Comparison of ENCODE assay signal across 28 cellular contexts in the genomic region with DNA sequence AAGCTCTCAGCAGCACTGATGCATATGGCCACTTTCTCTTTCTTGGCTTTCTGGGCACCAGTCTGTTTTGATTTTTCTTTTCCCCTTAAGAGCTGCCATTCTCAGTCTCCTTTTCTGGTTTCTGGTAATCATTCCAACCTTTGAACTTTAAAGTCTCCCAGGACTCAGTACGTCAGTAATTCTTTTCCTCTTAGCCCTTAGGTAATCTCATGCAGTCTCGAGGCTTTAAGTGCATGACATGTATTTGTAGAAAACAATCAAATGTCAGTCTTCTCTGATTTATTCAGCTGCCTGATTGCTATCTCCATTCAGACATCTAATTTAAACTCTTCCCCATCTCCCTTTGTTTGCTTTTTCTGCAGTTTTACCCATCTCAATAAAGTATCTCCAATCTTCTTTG.
"Had no signal": no experiment of that assay in that cellular context is flagged by ENCODE, and none has a peak within 500 bp of the region (broad histone marks: within the 10 kb centered on the region; RNA-seq: fewer than 3 reads in every experiment).

No MANE protein-coding gene starts in this region.

- H3K36me3 ChIP-seq: left ventricle myocardium inferior, pancreas, prostate gland, right lobe of liver, suprapubic skin, thoracic aorta, upper lobe of left lung, vagina had no signal

- H3K4me3 Mint-ChIP-seq: naive thymus-derived CD4-positive, alpha-beta T cell; natural killer cell treated with Interleukin-12 subunit alpha and Interleukin-12 subunit beta and Interleukin-15 and Interleukin-18, amount 100 ng/mL, for 72 hours; neural crest cell; stimulated activated effector memory CD8-positive, alpha-beta T cell treated with anti-CD3 and anti-CD28 coated beads, Interleukin-12 subunit alpha, Interleukin-12 subunit beta, amount 100 ng/mL, for 72 hours; stimulated activated naive CD8-positive, alpha-beta T cell treated with anti-CD3 and anti-CD28 coated beads, Interleukin-15, Interleukin-2, amounts not matched to agents 100 ng/mL and 50 ng/mL, for 24 hours had no signal

- ATAC-seq: mucosa of descending colon; naive thymus-derived CD4-positive, alpha-beta T cell; natural killer cell treated with Interleukin-12 subunit alpha and Interleukin-12 subunit beta and Interleukin-15 and Interleukin-18, amount 100 ng/mL, for 72 hours; pancreas; right lobe of liver; stimulated activated effector memory CD8-positive, alpha-beta T cell treated with anti-CD3 and anti-CD28 coated beads, Interleukin-12 subunit alpha, Interleukin-12 subunit beta, amount 100 ng/mL, for 72 hours had no signal

- H2AFZ ChIP-seq: hepatocyte had no signal

- H3K9me3 Mint-ChIP-seq: natural killer cell treated with Interleukin-12 subunit alpha and Interleukin-12 subunit beta and Interleukin-15 and Interleukin-18, amount 100 ng/mL, for 72 hours; stimulated activated effector memory CD8-positive, alpha-beta T cell treated with anti-CD3 and anti-CD28 coated beads, Interleukin-12 subunit alpha, Interleukin-12 subunit beta, amount 100 ng/mL, for 72 hours; stimulated activated naive CD8-positive, alpha-beta T cell treated with anti-CD3 and anti-CD28 coated beads, Interleukin-15, Interleukin-2, amounts not matched to agents 100 ng/mL and 50 ng/mL, for 24 hours had no signal

- DNase-seq: islet precursor cell; left ventricle myocardium inferior; midbrain; mucosa of descending colon; naive thymus-derived CD4-positive, alpha-beta T cell; nucleus accumbens; pancreas; posterior cingulate gyrus; retina; right lobe of liver; stimulated activated CD4-positive, alpha-beta T cell treated with anti-CD3 and anti-CD28 coated beads, Interleukin-12 subunit alpha, Interleukin-12 subunit beta, amount 100 ng/mL, for 4 hours; stimulated activated CD4-positive, alpha-beta T cell treated with anti-CD3 and anti-CD28 coated beads, Interleukin-15, amount 100 ng/mL, for 24 hours; stimulated activated CD4-positive, alpha-beta T cell treated with anti-CD3 and anti-CD28 coated beads, Interleukin-2, amount 100 ng/mL, for 24 hours; stimulated activated CD4-positive, alpha-beta T cell treated with anti-CD3 and anti-CD28 coated beads, Interleukin-4, amount 100 ng/mL, for 24 hours; stimulated activated naive CD4-positive, alpha-beta T cell; upper lobe of left lung had no signal

- H3K27me3 Mint-ChIP-seq: naive thymus-derived CD4-positive, alpha-beta T cell; natural killer cell treated with Interleukin-12 subunit alpha and Interleukin-12 subunit beta and Interleukin-15 and Interleukin-18, amount 100 ng/mL, for 72 hours; stimulated activated naive CD8-positive, alpha-beta T cell treated with anti-CD3 and anti-CD28 coated beads, Interleukin-15, Interleukin-2, amounts not matched to agents 100 ng/mL and 50 ng/mL, for 24 hours had no signal

- H3K27ac ChIP-seq: hepatocyte, left ventricle myocardium inferior, pancreas, prostate gland, right lobe of liver, skin epidermis, suprapubic skin, thoracic aorta, upper lobe of left lung, vagina had no signal

- H3K4me1 Mint-ChIP-seq: naive thymus-derived CD4-positive, alpha-beta T cell; neural crest cell; stimulated activated effector memory CD8-positive, alpha-beta T cell treated with anti-CD3 and anti-CD28 coated beads, Interleukin-12 subunit alpha, Interleukin-12 subunit beta, amount 100 ng/mL, for 72 hours had no signal

- H3K4me1 ChIP-seq: left ventricle myocardium inferior, pancreas, right lobe of liver, suprapubic skin, tibial nerve, upper lobe of left lung, vagina had no signal

- H3K4me2 ChIP-seq: hepatocyte had no signal

- H3K9me3 ChIP-seq: mucosa of descending colon, pancreas, prostate gland, right lobe of liver, suprapubic skin, thoracic aorta, tibial nerve, upper lobe of left lung, vagina had no signal

- H3K27me3 ChIP-seq: hepatocyte, pancreas, right lobe of liver, suprapubic skin, tibial nerve, upper lobe of left lung, vagina had no signal

- H3K36me3 Mint-ChIP-seq: naive thymus-derived CD4-positive, alpha-beta T cell; natural killer cell treated with Interleukin-12 subunit alpha and Interleukin-12 subunit beta and Interleukin-15 and Interleukin-18, amount 100 ng/mL, for 72 hours; stimulated activated effector memory CD8-positive, alpha-beta T cell treated with anti-CD3 and anti-CD28 coated beads, Interleukin-12 subunit alpha, Interleukin-12 subunit beta, amount 100 ng/mL, for 72 hours had no signal

- H3K27ac Mint-ChIP-seq: naive thymus-derived CD4-positive, alpha-beta T cell; natural killer cell treated with Interleukin-12 subunit alpha and Interleukin-12 subunit beta and Interleukin-15 and Interleukin-18, amount 100 ng/mL, for 72 hours; stimulated activated effector memory CD8-positive, alpha-beta T cell treated with anti-CD3 and anti-CD28 coated beads, Interleukin-12 subunit alpha, Interleukin-12 subunit beta, amount 100 ng/mL, for 72 hours; stimulated activated naive CD8-positive, alpha-beta T cell treated with anti-CD3 and anti-CD28 coated beads, Interleukin-15, Interleukin-2, amounts not matched to agents 100 ng/mL and 50 ng/mL, for 24 hours had no signal

- H3K4me3 ChIP-seq: hepatocyte, left ventricle myocardium inferior, lung, mucosa of descending colon, pancreas, prostate gland, right lobe of liver, skin epidermis, suprapubic skin, thoracic aorta, tibial nerve, upper lobe of left lung, vagina had no signal

- FAIRE-seq: pancreas had no signal
